8 cellular contexts compared by ENCODE assay signal in the genomic region with DNA sequence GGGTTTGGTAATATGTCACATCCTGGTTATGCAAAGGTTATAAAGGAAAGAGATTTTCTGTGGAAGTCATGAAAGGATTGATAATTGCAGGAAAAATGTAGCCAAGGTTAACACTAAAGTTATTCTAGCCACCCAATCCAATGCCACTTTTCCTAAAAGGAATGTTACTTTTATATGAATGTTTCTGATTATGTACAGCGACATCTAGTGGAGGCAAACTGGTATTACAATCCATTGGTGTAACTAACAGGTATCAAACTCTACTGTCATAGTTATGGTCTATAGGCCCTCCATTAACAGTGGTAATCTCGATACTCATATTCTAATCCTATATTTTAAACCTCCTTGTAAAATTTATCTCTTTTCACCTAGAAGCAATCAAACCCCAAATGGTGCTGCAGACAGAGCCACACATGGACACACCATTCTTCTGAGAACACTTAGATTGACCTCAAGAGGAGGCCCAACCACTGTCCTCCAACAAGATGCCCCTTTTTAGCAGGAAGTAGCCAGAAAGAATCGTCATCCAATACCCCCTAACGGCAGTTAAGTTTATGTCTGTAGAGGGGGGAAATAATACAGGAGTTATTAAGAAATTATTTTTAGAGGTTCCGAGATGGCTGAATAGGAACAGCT.
DNase-seq lines count a peak whose midpoint lies in the region; ATAC-seq and TF ChIP-seq lines count a peak whose summit lies in the region.

No MANE protein-coding gene starts in this region.

- intact Hi-C loops in psoas muscle (cut with DNase I), result loop anchor here in 1 of 2 donors (5.0 kb wide), 1 partner anchor 111 kb away; no protein-coding TSS in a partner anchor

- 67 to 70% (median 67%) methylated on average over 5 of the region's 5 CpGs for WGBS in psoas muscle, 3 donors

- H3K4me3 ChIP-seq in Jurkat, Clone E6-1 (ENCODE audit: low read length), result no peak overlapping the region
- H3K4me3 ChIP-seq in SJCRH30 (no peak overlapping the region), fibroblast of mammary gland (ENCODE audit: control insufficient read depth, low read depth, low read length) (no peak overlapping the region), psoas muscle (no peak overlapping the region)

- H3K27me3 ChIP-seq in SJCRH30 (no peaks in the 10 kb centered on the region), psoas muscle (ENCODE audit: insufficient read depth in 3 of 3, low read length in 2 of 3) (no peaks in the 10 kb centered on the region)

- TF ChIP-seq CTCF in fibroblast of mammary gland (conservative IDR thresholded peaks at IDR 0.05; ENCODE audit: control insufficient read depth, insufficient read depth, low read depth, low read length), result peak; percentile 70
- peak; percentile 87 for TF ChIP-seq CTCF in psoas muscle (IDR thresholded peaks at IDR 0.05)
- TF ChIP-seq CTCF in omental fat pad (IDR thresholded peaks at IDR 0.05), result peak in 1 of 3 donors; percentile 35

- DNase-seq in NCI-H146 (lab: John Stamatoyannopoulos, UW) (peak; percentile 5), NCI-H146 treated with DMSO at 0.1 percent for 48 hours (lab: John Stamatoyannopoulos, UW; ENCODE audit: unreplicated experiment) (no peak), SJCRH30 (peak; percentile 27 to 75), fibroblast of mammary gland (ENCODE audit: low read depth) (peak; percentile 58), psoas muscle (no peak), omental fat pad (ENCODE audit: low spot score) (no peak)
- DNase-seq in Jurkat, Clone E6-1 (ENCODE audit: low read depth, low spot score), result peak; percentile 60

- H3K4me1 ChIP-seq in SJCRH30 (no peaks in the 10 kb centered on the region), psoas muscle (no peaks in the 10 kb centered on the region)

- H3K36me3 ChIP-seq in SJCRH30, result no peaks in the 10 kb centered on the region
- H3K36me3 ChIP-seq in psoas muscle (ENCODE audit: insufficient read depth in 1 of 2, low read depth in 1 of 2), result no peaks in the 10 kb centered on the region

- H3K27ac ChIP-seq in SJCRH30 (no peak overlapping the region), psoas muscle (no peak overlapping the region)

- no peak for ATAC-seq in psoas muscle
- ATAC-seq in omental fat pad (ENCODE audit: low FRiP score), result no peak
- no peak for ATAC-seq in HG03280 (IDR thresholded peaks at IDR 0.05; ENCODE audit: unreplicated experiment)

- peaks cover 6% of the 10 kb centered on the region; the same call in 1 of the 2 replicates for H3K9me3 ChIP-seq in SJCRH30 (replicated peaks)
- H3K9me3 ChIP-seq in psoas muscle, result peaks cover 3% of the 10 kb centered on the region

Comparison
In these comparisons a context has a peak if more than half of its experiments do, and no peak if none do; other contexts are left out.
1. DNase-seq: peak in NCI-H146 (single experiment), Jurkat, Clone E6-1 (single experiment), SJCRH30 (2 of 2) and fibroblast of mammary gland (single experiment); none in NCI-H146 treated with DMSO at 0.1 percent for 48 hours (single experiment), psoas muscle (0 of 2) and omental fat pad (single experiment).